ENCODE assay signal across 12 cellular contexts in genomic region chr3:66495633-66496032, GRCh38. TPM values are rescaled to one million over a fixed set of nuclear protein-coding genes. Genes with fewer than 3 reads are reported as not detected.
DNase-seq lines count a peak whose midpoint lies in the region; ATAC-seq and TF ChIP-seq lines count a peak whose summit lies in the region.
"Had no signal": no experiment of that assay in that cellular context is flagged by ENCODE, and none has a peak within 500 bp of the region (broad histone marks: within the 10 kb centered on the region; RNA-seq: fewer than 3 reads in every experiment).

No MANE protein-coding gene starts in this region.

- no peak overlapping the region for H3K9ac ChIP-seq in rectal smooth muscle tissue (ENCODE audit: low read length)

- intact Hi-C loops in heart right ventricle (cut with DNase I), result loop anchor here in 7 of 10 donors (5.0 to 10.0 kb wide), 7 partner anchors 43 to 221 kb away; no protein-coding TSS in a partner anchor

- ATAC-seq in heart right ventricle (peak in 6 of 8 donors; percentile 7 to 40 (median 36)), GM19023 (IDR thresholded peaks at IDR 0.05; ENCODE audit: unreplicated experiment) (no peak)

- TF ChIP-seq CTCF in Peyer's patch (IDR thresholded peaks at IDR 0.05) (no peak), heart right ventricle (IDR thresholded peaks at IDR 0.05) (no peak), GM10248 (IDR thresholded peaks at IDR 0.05; ENCODE audit: control extremely low read depth, extremely low read depth, low read depth, missing control alignments) (no peak)

- DNase-seq in H7 (peak; percentile 56), Peyer's patch (peak in 1 of 3 donors; percentile 52), heart right ventricle (no peak), GM10248 (ENCODE audit: extremely low spot score) (no peak), NCI-H187 treated with DMSO at 0.1 percent for 48 hours (lab: John Stamatoyannopoulos, UW) (no peak)
- DNase-seq: amniotic stem cell; GOT3; NCI-H1105; stimulated activated CD4-positive, alpha-beta T cell treated with anti-CD3 and anti-CD28 coated beads, Interleukin-2, amount 100 ng/mL, for 24 hours; WERI-Rb-1 had no signal

- H3K27ac ChIP-seq in Peyer's patch (peak overlapping the region in 3 of 4 donors; percentile 11 to 88 (median 44)), heart right ventricle (peak overlapping the region in 9 of 10 donors; percentile 32 to 96 (median 63)), rectal smooth muscle tissue (ENCODE audit: low read depth, low read length) (peak overlapping the region; percentile 88)
- H3K27ac ChIP-seq: WERI-Rb-1 had no signal

- peaks cover 0 to 55% (median 10%) of the 10 kb centered on the region in 4 donors for H3K4me1 ChIP-seq in Peyer's patch
- H3K4me1 ChIP-seq in heart right ventricle, result peaks cover 18 to 89% (median 84%) of the 10 kb centered on the region in 9 donors
- peaks cover 42% of the 10 kb centered on the region for H3K4me1 ChIP-seq in rectal smooth muscle tissue (ENCODE audit: control insufficient read depth, insufficient read depth, low read length)

- no peaks in the 10 kb centered on the region; the same call in 1 of the 2 replicates for H3K27me3 ChIP-seq in H7 (ENCODE audit: control insufficient read depth, insufficient read depth, low read length)
- H3K27me3 ChIP-seq in Peyer's patch, result no peaks in the 10 kb centered on the region
- no peaks in the 10 kb centered on the region for H3K27me3 ChIP-seq in heart right ventricle
- H3K27me3 ChIP-seq in rectal smooth muscle tissue (ENCODE audit: control insufficient read depth, insufficient read depth, low read length), result no peaks in the 10 kb centered on the region

- H3K36me3 ChIP-seq in H7 (replicated peaks; ENCODE audit: control insufficient read depth, insufficient read depth, low read length), result no peaks in the 10 kb centered on the region; the same call in 1 of the 2 replicates
- H3K36me3 ChIP-seq in Peyer's patch, result no peaks in the 10 kb centered on the region
- no peaks in the 10 kb centered on the region for H3K36me3 ChIP-seq in heart right ventricle
- no peaks in the 10 kb centered on the region for H3K36me3 ChIP-seq in rectal smooth muscle tissue (ENCODE audit: control insufficient read depth, insufficient read depth, low read length)

- CTCF ChIA-PET in GM10248 (lab: Yijun Ruan, JAX), result interaction anchor here (0.9 to 2.5 kb wide), 3 partner anchors 9 to 13 kb away, joined by 3 to 9 read pairs (median 6); no protein-coding TSS in a partner anchor

- WGBS in heart right ventricle, 2 donors, result 19 to 28% methylated on average over 3 of the region's 3 CpGs

- H3K9me3 ChIP-seq in Peyer's patch (no peaks in the 10 kb centered on the region), heart right ventricle (no peaks in the 10 kb centered on the region)

- POLR2A ChIA-PET in GM10248 (lab: Yijun Ruan, JAX), result no interaction called here

- TF ChIP-seq POLR2A in Peyer's patch (IDR thresholded peaks at IDR 0.05), result no peak

- no peak overlapping the region for H3K4me3 ChIP-seq in H7 (ENCODE audit: insufficient read depth, low read depth, low read length)
- no peak overlapping the region for H3K4me3 ChIP-seq in Peyer's patch
- peak overlapping the region in 2 of 10 donors; percentile 4 to 13 for H3K4me3 ChIP-seq in heart right ventricle
- H3K4me3 ChIP-seq in rectal smooth muscle tissue (ENCODE audit: low read length), result no peak overlapping the region

RNA-seq across cellular contexts. Expression of gene LRIG1, which starts 5.2 kb away (rescaled TPM):
- total RNA-seq in H7 (2014; rRNA removed; shearing (Covaris generic)), result 69.7 and 101 TPM in 2 replicates
- total RNA-seq in Peyer's patch (10 to 100 TPM; 28.5 to 65.2 (median 59.2) TPM), heart right ventricle (100 to 1,000 TPM in 3 of 10 donors, 10 to 100 TPM in 7; 71.9 to 109 (median 95.2) TPM)
- 10 to 100 TPM; 23.8 to 33.8 TPM for polyA plus RNA-seq in heart right ventricle
